12 cellular contexts compared by ENCODE assay signal in the genomic region with DNA sequence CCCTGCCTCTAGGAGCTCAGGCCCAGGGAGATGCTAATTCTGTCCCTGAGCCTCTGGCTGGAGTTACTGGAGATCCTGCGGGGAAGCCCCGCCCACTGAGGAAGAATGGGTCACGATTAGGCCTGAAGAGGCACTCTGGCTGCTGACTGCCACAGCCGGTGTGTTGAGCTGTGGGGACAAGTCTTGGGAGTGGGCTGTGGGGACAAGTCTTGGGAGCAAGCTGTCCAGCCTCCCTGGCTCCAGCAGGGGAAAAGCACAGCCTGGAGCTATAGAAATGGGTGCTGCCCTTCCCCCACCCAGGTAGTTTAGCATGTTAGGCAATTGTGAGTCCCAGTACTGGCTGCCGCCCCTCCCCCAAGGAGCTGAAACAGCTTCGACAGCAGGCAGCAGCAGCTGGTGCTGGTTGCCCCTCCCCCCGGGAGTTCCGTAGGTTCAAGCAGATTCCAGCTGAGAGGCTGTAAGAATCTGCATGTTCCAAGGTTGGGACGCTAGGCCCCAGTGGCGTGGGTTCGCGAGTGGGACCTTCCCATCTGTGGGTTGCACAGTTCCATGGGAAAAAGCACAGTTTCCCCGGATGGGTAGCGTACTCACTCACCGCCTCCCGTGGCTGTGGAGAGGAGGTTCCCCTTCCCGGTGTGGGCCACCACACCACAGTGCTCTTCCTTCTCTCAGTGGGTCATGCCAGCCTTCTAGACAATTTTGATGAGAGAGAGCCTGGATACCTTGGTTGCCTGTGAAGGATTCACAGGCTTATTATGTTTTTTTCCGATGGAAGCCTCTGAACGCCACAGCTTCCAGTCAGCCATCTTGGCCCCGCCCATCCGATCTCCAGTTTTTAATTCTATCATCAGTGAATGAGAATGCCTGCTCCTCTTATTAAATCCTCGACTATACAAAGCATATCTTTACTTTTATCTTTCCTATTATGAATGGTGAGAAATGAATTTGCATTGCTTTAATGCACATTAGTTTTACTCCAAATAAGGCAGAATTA.
DNase-seq lines count a peak whose midpoint lies in the region; ATAC-seq, FAIRE-seq and TF ChIP-seq lines count a peak whose summit lies in the region.
"Had no signal": no experiment of that assay in that cellular context is flagged by ENCODE, and none has a peak within 500 bp of the region (broad histone marks: within the 10 kb centered on the region; RNA-seq: fewer than 3 reads in every experiment).

No MANE protein-coding gene starts in this region.

- TF ChIP-seq RAD21 in HepG2 (CRISPR knock-in tag; IDR thresholded peaks at IDR 0.05) = no peak

- no peak for FAIRE-seq in HepG2 (lab: Jason Lieb, UNC)

- H3K9me3 ChIP-seq in DND-41 (ENCODE audit: insufficient read depth, low read length, severe bottlenecking) (no peaks in the 10 kb centered on the region), HepG2 (ENCODE audit: low read length) (no peaks in the 10 kb centered on the region)

- H3K4me3 ChIP-seq in DND-41 (ENCODE audit: low read depth in 1 of 2, low read length in 2 of 2) (no peak overlapping the region), HepG2 (replicated peaks in 1 of 3; ENCODE audit: insufficient read depth in 1 of 3, low read depth in 2 of 3, low read length in 3 of 3) (no peak overlapping the region)
- H3K4me3 ChIP-seq: smooth muscle cell had no signal

- POLR2A ChIA-PET in HepG2 (lab: Yijun Ruan, JAX) = no interaction called here

- DNase-seq in DND-41 (no peak), NCI-H187 (lab: John Stamatoyannopoulos, UW) (peak; percentile 74 to 77), RPMI8226 (peak; percentile 80), HepG2 (ENCODE audit: low spot score) (peak; percentile 2), activated gamma-delta T cell treated with Interleukin-2 at 50 U/mL for 16 hours (no peak), dedifferentiated amniotic fluid mesenchymal stem cell (ENCODE audit: extremely low spot score) (no peak)
- DNase-seq: hypothalamus, nucleus accumbens had no signal

- H4K20me1 ChIP-seq in DND-41 (ENCODE audit: insufficient read depth, low read length) = no peaks in the 10 kb centered on the region
- no peaks in the 10 kb centered on the region for H4K20me1 ChIP-seq in HepG2 (ENCODE audit: insufficient read depth, low read length)

- in situ Hi-C loops in HepG2 (cut with HindIII; ENCODE audit: extremely low pct_ligation_motif_present, low pct_unique_long_range_greater_than_20kb) = no loop called here

- H3K79me2 ChIP-seq in DND-41 (ENCODE audit: insufficient read depth, low read length) (no peaks in the 10 kb centered on the region), HepG2 (ENCODE audit: insufficient read depth, low read length) (no peaks in the 10 kb centered on the region)

- no peaks in the 10 kb centered on the region for H3K27me3 ChIP-seq in DND-41 (ENCODE audit: insufficient read depth, low read length, poor library complexity)
- H3K27me3 ChIP-seq in HepG2 (ENCODE audit: control insufficient read depth in 1 of 2, insufficient read depth in 2 of 2, low read length in 2 of 2) = no peaks in the 10 kb centered on the region; a peak in 1 of 5 replicates

- H3K4me1 ChIP-seq in DND-41 (ENCODE audit: insufficient read depth, low read length) = no peaks in the 10 kb centered on the region
- no peaks in the 10 kb centered on the region for H3K4me1 ChIP-seq in HepG2 (ENCODE audit: insufficient read depth, low read length)

- CTCF ChIA-PET in HepG2 (lab: Yijun Ruan, JAX; ENCODE audit: low intra/inter-chr PET ratio, low total read pairs) = no interaction called here

- intact Hi-C loops in HepG2 (cut with micrococcal nuclease; ENCODE audit: unreplicated experiment) = no loop called here

- H3K27ac ChIP-seq in DND-41 (ENCODE audit: low read length) = no peak overlapping the region
- no peak overlapping the region for H3K27ac ChIP-seq in HepG2 (ENCODE audit: extremely low read length, insufficient read depth, low read length)
- H3K27ac ChIP-seq: C4-2B had no signal

- WGBS in HepG2 (ENCODE audit: low lambda C conversion rate) = 52% methylated on average over 19 of the region's 22 CpGs

- TF ChIP-seq POLR2A in HepG2 (IDR thresholded peaks at IDR 0.05; ENCODE audit: insufficient read depth in 1 of 2, low read depth in 2 of 2, low read length in 2 of 2) = no peak

- H3K36me3 ChIP-seq in DND-41 (ENCODE audit: insufficient read depth, low read length) (no peaks in the 10 kb centered on the region), HepG2 (replicated peaks in 1 of 2; ENCODE audit: control insufficient read depth in 1 of 2, insufficient read depth in 2 of 2, low read length in 2 of 2) (no peaks in the 10 kb centered on the region)

- TF ChIP-seq CTCF in DND-41 (IDR thresholded peaks at IDR 0.05; ENCODE audit: borderline replicate concordance, extremely low read depth, low read length, poor library complexity, severe bottlenecking) (no peak), HepG2 (CRISPR knock-in tag; IDR thresholded peaks at IDR 0.05) (no peak)

- H2AFZ ChIP-seq in DND-41 (ENCODE audit: low read depth, low read length) (0 out of 2 replicates have a peak overlapping the region, but pooled peaks have one; percentile 15), HepG2 (ENCODE audit: low read length) (no peak overlapping the region)

- ATAC-seq in DND-41 (ENCODE audit: insufficient read depth, low read depth) (no peak), HepG2 (no peak), GM19324 (IDR thresholded peaks at IDR 0.05; ENCODE audit: low FRiP score, unreplicated experiment) (no peak), HG02852 (IDR thresholded peaks at IDR 0.05; ENCODE audit: unreplicated experiment) (no peak)

- no TSS peak for BruUV-seq in HepG2 (replicated peaks; lab: Mats Ljungman, UMichigan)

- H3K4me2 ChIP-seq in DND-41 (ENCODE audit: insufficient read depth, low read length) (no peak overlapping the region), HepG2 (ENCODE audit: low read depth, low read length) (peak overlapping the region; percentile 14; the same call in 1 of the 2 replicates)
- H3K4me2 ChIP-seq: smooth muscle cell had no signal

- H3K9ac ChIP-seq in DND-41 (ENCODE audit: low read depth, low read length) (no peak overlapping the region), HepG2 (ENCODE audit: insufficient read depth, low read depth, low read length) (no peak overlapping the region)

- TF ChIP-seq EP300 in HepG2 (IDR thresholded peaks at IDR 0.05; ENCODE audit: low read depth in 2 of 2, low read length in 2 of 2) (no peak), HepG2 (CRISPR knock-in tag; IDR thresholded peaks at IDR 0.05; ENCODE audit: borderline replicate concordance) (no peak)

TF ChIP-seq in HepG2, 621 proteins besides CTCF, POLR2A, EP300 and RAD21:
- TF ChIP-seq KDM5B (CRISPR knock-in tag; IDR thresholded peaks at IDR 0.05; ENCODE audit: borderline replicate concordance) (no peak), ZNF850 (CRISPR knock-in tag; conservative IDR thresholded peaks at IDR 0.05) (no peak), ZNF281 (CRISPR knock-in tag; IDR thresholded peaks at IDR 0.05; ENCODE audit: borderline replicate concordance) (peak; percentile 86; the same call in 1 of the 2 replicates)

Comparison
In these comparisons a context has a peak if more than half of its experiments do, and no peak if none do; other contexts are left out.
1. DNase-seq: peak in NCI-H187 (2 of 2), RPMI8226 (single experiment) and HepG2 (single experiment); none in DND-41 (single experiment), activated gamma-delta T cell treated with Interleukin-2 at 50 U/mL for 16 hours (single experiment) and dedifferentiated amniotic fluid mesenchymal stem cell (single experiment).